ENCODE assay signal across 9 cellular contexts in the genomic region with DNA sequence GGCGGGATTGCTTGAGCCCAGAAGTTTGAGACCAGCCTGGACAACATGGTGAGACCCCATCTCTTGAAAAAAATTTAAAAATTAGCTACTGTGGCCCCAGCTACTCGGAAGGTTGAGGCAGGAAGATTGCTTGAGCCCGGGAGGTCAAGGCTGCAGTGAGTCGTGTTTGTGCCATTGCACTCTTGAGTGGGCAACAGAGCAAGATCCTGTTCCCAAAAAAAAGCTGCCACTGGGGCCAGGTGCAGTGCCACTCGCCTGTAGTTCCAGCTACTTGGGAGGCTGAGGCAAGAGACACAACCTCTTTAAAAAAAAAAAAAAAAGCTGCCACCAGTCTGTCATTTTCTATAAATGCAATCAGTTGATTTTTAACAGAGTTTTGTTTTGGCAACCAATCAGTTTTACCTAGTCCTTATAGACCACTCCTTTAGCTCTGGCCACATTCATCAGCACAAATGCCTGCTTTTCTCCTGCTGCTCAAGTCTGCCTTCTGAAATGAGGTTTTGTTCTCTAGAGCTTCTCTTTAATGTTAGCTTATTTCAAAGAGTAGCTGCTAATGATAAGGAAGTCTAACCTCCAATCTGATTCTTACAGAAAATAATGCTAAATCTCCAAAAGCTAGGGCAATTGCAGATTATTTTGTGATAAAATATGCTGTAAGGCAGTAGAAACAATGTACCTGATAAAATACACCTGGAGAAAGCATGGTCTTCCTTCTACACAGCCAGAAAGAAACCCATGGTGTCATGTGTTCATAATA.
DNase-seq lines count a peak whose midpoint lies in the region; ATAC-seq and TF ChIP-seq lines count a peak whose summit lies in the region.
"Had no signal": no experiment of that assay in that cellular context is flagged by ENCODE, and none has a peak within 500 bp of the region (broad histone marks: within the 10 kb centered on the region; RNA-seq: fewer than 3 reads in every experiment).

No MANE protein-coding gene starts in this region.

- H3K27ac ChIP-seq in iPS-20b (ENCODE audit: low read length): no peak overlapping the region
- peak overlapping the region in 2 of 3 donors; percentile 42 to 59 for H3K27ac ChIP-seq in thyroid gland

- in situ Hi-C loops in SK-MEL-5 (cut with HindIII; ENCODE audit: low pct_unique_long_range_greater_than_20kb, low sequenced_read_pairs): no loop called here

- H3K4me1 ChIP-seq in iPS-20b (ENCODE audit: insufficient read depth, low read length) (peaks cover 25% of the 10 kb centered on the region), thyroid gland (peaks cover 10 to 28% of the 10 kb centered on the region in 2 donors)

- no peaks in the 10 kb centered on the region for H3K9me3 Mint-ChIP-seq in activated T-cell treated with anti-CD3 and anti-CD28 coated beads, Interleukin-2, amount 50 U/mL, for 24 hours
- H3K9me3 Mint-ChIP-seq: IgD-negative memory B cell had no signal

- peak overlapping the region; percentile 23; the same call in 1 of the 2 replicates for H3K9ac ChIP-seq in iPS-20b (ENCODE audit: low read depth, low read length)

- intact Hi-C loops in thyroid gland (cut with DNase I): no loop called here

- H3K36me3 ChIP-seq in iPS-20b (ENCODE audit: insufficient read depth, low read depth, low read length): no peaks in the 10 kb centered on the region
- H3K36me3 ChIP-seq in thyroid gland: no peaks in the 10 kb centered on the region

- no peak for DNase-seq in activated T-cell treated with anti-CD3 and anti-CD28 coated beads, Interleukin-2, amount 50 U/mL, for 24 hours
- DNase-seq in activated T-cell treated with anti-CD3 and anti-CD28 coated beads for 4 hours: no peak
- peak; percentile 61 for DNase-seq in SK-MEL-5 (ENCODE audit: low read depth, low spot score)
- no peak for DNase-seq in thyroid gland
- no peak for DNase-seq in NCI-H2171 (lab: John Stamatoyannopoulos, UW)

- H3K9me3 ChIP-seq in iPS-20b (ENCODE audit: insufficient read depth, low read depth, low read length) (no peaks in the 10 kb centered on the region), thyroid gland (no peaks in the 10 kb centered on the region)

- ATAC-seq in HG02571 (IDR thresholded peaks at IDR 0.05; ENCODE audit: unreplicated experiment) (no peak), GM21723 (IDR thresholded peaks at IDR 0.05; ENCODE audit: unreplicated experiment) (no peak)

- H3K27ac Mint-ChIP-seq in activated T-cell treated with anti-CD3 and anti-CD28 coated beads, Interleukin-2, amount 50 U/mL, for 24 hours: peak overlapping the region; percentile 99

- no peak for TF ChIP-seq CTCF in thyroid gland (IDR thresholded peaks at IDR 0.05)

- H3K4me3 ChIP-seq in iPS-20b (ENCODE audit: low read length) (no peak overlapping the region), thyroid gland (replicated peaks in 1 of 3) (no peak overlapping the region)

- peaks cover 77% of the 10 kb centered on the region for H3K4me1 Mint-ChIP-seq in activated T-cell treated with anti-CD3 and anti-CD28 coated beads, Interleukin-2, amount 50 U/mL, for 24 hours (ENCODE audit: low read depth)

- peak overlapping the region; percentile 78 for H3K4me3 Mint-ChIP-seq in activated T-cell treated with anti-CD3 and anti-CD28 coated beads, Interleukin-2, amount 50 U/mL, for 24 hours

- no peaks in the 10 kb centered on the region for H3K27me3 Mint-ChIP-seq in activated T-cell treated with anti-CD3 and anti-CD28 coated beads, Interleukin-2, amount 50 U/mL, for 24 hours
- H3K27me3 Mint-ChIP-seq: IgD-negative memory B cell had no signal

- peaks cover 64% of the 10 kb centered on the region for H3K36me3 Mint-ChIP-seq in activated T-cell treated with anti-CD3 and anti-CD28 coated beads, Interleukin-2, amount 50 U/mL, for 24 hours (ENCODE audit: low read depth)

- 59 to 71% methylated on average over 5 of the region's 5 CpGs for WGBS in thyroid gland, 2 donors

- no peak for TF ChIP-seq POLR2A in thyroid gland (IDR thresholded peaks at IDR 0.05)

- H3K27me3 ChIP-seq in iPS-20b (ENCODE audit: insufficient read depth, low read length) (no peaks in the 10 kb centered on the region), thyroid gland (no peaks in the 10 kb centered on the region)
